In the genomic region with DNA sequence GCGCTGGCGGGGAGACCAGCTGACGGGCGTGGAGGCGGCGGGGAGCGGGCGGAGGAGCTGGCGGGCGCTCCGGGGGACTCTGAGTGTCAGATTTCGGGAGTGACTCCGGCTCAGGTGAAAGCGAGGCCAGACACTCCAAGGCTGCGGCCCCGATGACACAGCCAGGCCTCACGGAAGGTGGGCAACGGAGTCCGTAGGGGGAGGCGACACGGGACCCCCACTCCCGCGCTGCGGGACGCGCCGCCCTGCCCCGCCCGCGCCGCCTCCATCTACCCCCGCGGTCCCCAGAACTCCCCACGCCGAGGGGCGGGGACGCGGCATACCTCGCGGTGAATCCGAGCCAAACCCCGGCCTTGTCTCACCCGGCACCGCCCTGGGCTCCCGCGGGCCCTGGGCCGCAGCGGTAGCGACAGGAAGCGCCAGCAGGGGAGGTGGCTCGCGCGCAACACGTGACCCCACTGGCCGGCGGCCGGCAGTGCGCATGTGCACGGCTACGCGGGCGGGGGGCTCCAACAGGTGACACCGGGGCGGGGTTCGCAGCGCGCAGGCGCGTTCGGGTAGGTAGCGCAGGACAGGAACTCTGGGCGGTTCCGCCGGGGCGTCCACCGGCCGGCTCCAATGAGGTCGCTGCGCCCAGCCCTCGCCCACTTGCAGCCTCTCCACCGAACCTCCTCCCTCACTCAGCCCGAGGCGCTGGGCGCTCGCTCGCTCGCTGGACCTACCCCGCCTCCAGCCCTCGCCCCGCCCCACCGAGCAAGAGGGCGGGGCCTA, we compare ENCODE assay signal across 1 cellular context.
TF ChIP-seq lines count a peak whose summit lies in the region.

A gene with protein sequence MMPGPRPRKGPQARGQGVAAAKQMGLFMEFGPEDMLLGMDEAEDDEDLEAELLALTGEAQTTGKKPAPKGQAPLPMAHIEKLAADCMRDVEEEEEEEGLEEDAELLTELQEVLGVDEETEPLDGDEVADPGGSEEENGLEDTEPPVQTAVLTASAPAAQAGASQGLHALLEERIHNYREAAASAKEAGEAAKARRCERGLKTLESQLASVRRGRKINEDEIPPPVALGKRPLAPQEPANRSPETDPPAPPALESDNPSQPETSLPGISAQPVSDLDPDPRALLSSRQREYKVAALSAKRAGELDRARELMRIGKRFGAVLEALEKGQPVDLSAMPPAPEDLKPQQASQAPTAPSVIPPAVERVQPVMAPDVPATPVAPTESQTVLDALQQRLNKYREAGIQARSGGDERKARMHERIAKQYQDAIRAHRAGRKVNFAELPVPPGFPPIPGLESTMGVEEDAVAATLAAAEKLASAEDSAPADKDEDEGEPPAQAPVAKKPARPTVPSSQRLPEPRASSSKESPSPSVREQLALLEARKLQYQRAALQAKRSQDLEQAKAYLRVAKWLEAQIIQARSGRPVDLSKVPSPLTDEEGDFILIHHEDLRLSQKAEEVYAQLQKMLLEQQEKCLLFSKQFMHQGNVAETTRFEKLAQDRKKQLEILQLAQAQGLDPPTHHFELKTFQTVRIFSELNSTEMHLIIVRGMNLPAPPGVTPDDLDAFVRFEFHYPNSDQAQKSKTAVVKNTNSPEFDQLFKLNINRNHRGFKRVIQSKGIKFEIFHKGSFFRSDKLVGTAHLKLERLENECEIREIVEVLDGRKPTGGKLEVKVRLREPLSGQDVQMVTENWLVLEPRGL (minus strand): TSS at position 460 of the 771 bp plus-strand sequence. CDS start 1,585 bp downstream, outside the sequence.

TF ChIP-seq in K562, 482 proteins besides CTCF, POLR2A, EP300 and RAD21 (continued from another document and continues in another):
- TF ChIP-seq, protein P1, sequence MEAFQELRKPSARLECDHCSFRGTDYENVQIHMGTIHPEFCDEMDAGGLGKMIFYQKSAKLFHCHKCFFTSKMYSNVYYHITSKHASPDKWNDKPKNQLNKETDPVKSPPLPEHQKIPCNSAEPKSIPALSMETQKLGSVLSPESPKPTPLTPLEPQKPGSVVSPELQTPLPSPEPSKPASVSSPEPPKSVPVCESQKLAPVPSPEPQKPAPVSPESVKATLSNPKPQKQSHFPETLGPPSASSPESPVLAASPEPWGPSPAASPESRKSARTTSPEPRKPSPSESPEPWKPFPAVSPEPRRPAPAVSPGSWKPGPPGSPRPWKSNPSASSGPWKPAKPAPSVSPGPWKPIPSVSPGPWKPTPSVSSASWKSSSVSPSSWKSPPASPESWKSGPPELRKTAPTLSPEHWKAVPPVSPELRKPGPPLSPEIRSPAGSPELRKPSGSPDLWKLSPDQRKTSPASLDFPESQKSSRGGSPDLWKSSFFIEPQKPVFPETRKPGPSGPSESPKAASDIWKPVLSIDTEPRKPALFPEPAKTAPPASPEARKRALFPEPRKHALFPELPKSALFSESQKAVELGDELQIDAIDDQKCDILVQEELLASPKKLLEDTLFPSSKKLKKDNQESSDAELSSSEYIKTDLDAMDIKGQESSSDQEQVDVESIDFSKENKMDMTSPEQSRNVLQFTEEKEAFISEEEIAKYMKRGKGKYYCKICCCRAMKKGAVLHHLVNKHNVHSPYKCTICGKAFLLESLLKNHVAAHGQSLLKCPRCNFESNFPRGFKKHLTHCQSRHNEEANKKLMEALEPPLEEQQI (IDR thresholded peaks at IDR 0.05): no peak
- TF ChIP-seq, protein P2, sequence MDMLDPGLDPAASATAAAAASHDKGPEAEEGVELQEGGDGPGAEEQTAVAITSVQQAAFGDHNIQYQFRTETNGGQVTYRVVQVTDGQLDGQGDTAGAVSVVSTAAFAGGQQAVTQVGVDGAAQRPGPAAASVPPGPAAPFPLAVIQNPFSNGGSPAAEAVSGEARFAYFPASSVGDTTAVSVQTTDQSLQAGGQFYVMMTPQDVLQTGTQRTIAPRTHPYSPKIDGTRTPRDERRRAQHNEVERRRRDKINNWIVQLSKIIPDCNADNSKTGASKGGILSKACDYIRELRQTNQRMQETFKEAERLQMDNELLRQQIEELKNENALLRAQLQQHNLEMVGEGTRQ (CRISPR knock-in tag; IDR thresholded peaks at IDR 0.05): peak; percentile 100
- no peak for TF ChIP-seq BACH1 (tag; IDR thresholded peaks at IDR 0.05)
- TF ChIP-seq DDX20 (tag; IDR thresholded peaks at IDR 0.05; ENCODE audit: low read depth): no peak
- no peak for TF ChIP-seq ATF1 (CRISPR knock-in tag; IDR thresholded peaks at IDR 0.05)
- TF ChIP-seq ATF1 (tag; IDR thresholded peaks at IDR 0.05): no peak; the same call in 1 of the 2 replicates
- TF ChIP-seq TSC22D4 (tag; IDR thresholded peaks at IDR 0.05): no peak
- TF ChIP-seq ZNF57 (CRISPR knock-in tag; IDR thresholded peaks at IDR 0.05): no peak
- TF ChIP-seq RCOR1 (IDR thresholded peaks at IDR 0.05; ENCODE audit: borderline replicate concordance in 1 of 2, low read depth in 2 of 2, low read length in 2 of 2): no peak; a peak in 1 of 4 replicates
- peak; percentile 37 to 57; a peak in 2 of 4 replicates for TF ChIP-seq FOXK2 (conservative IDR thresholded peaks at IDR 0.05 in 1 of 2, IDR thresholded peaks at IDR 0.05 in 1 of 2; ENCODE audit: low read depth in 2 of 2)
- no peak for TF ChIP-seq SIRT6 (IDR thresholded peaks at IDR 0.05; ENCODE audit: low read depth, low read length)
- TF ChIP-seq, protein P3, sequence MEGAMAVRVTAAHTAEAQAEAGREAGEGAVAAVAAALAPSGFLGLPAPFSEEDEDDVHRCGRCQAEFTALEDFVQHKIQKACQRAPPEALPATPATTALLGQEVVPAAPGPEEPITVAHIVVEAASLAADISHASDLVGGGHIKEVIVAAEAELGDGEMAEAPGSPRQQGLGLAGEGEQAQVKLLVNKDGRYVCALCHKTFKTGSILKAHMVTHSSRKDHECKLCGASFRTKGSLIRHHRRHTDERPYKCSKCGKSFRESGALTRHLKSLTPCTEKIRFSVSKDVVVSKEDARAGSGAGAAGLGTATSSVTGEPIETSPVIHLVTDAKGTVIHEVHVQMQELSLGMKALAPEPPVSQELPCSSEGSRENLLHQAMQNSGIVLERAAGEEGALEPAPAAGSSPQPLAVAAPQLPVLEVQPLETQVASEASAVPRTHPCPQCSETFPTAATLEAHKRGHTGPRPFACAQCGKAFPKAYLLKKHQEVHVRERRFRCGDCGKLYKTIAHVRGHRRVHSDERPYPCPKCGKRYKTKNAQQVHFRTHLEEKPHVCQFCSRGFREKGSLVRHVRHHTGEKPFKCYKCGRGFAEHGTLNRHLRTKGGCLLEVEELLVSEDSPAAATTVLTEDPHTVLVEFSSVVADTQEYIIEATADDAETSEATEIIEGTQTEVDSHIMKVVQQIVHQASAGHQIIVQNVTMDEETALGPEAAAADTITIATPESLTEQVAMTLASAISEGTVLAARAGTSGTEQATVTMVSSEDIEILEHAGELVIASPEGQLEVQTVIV (CRISPR knock-in tag; IDR thresholded peaks at IDR 0.05; ENCODE audit: borderline replicate concordance): no peak
- TF ChIP-seq POLR2H (tag; IDR thresholded peaks at IDR 0.05; ENCODE audit: low read depth): peak; percentile 61; the same call in 1 of the 2 replicates
- peak; percentile 82; the same call in 1 of the 2 replicates for TF ChIP-seq ZFPM2 (CRISPR knock-in tag; IDR thresholded peaks at IDR 0.05)
- no peak for TF ChIP-seq STAT5B (CRISPR knock-in tag; IDR thresholded peaks at IDR 0.05)
- no peak for TF ChIP-seq NFE2L1 (tag; IDR thresholded peaks at IDR 0.05; ENCODE audit: borderline replicate concordance, low read depth)
- TF ChIP-seq, protein P4, sequence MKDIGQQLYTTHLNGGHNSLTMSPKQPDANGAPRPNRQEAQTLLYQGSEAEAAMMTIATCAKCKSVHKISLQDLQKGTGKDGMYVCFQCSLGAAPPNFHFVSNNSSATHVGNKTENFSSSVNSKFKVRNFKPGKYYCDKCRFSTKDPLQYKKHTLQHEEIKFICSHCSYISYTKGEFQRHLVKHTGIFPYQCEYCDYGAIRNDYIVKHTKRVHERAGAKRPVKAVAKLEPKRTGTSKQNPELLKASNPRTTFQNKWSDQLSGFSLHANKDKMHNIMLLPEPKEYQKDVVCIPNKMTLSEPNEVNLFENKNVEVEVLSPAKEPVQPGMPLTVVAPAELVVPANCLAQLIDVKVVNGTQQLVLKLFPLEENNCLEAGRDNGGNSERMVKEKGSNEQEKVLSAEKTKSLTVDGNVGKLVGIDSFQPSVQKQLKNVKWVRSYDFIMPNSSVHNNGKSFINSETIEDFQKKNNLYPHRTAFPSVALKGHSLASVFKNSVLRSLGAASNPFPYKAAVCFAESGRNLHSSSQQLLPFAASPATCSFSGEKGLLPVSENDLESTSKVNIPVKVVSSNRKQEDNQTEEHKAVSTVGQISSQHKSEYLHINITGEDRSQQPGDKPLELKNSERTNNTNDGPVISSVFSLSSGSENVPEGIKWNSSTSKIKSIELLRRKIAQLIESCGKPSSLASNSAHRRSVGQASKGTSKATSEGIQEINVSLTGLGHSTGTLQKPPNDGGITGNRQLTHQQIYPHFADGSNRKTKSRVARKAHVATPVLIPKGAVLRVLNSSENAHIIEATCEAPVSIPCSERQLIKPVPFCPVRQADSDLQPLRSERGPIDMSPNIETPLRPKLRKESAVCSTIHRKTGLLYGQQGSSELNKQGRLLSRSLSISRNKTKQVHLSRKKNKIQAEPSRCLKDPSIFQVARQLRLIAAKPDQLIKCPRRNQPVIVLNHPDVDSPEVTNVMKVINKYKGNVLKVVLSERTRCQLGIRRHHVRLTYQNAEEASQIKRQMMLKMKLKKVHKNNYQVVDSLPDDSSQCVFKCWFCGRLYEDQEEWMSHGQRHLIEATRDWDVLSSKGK (CRISPR knock-in tag; IDR thresholded peaks at IDR 0.05): no peak
- no peak for TF ChIP-seq BCL6 (CRISPR knock-in tag; IDR thresholded peaks at IDR 0.05)
- TF ChIP-seq TBL1XR1 (IDR thresholded peaks at IDR 0.05; ENCODE audit: low read length in 2 of 2): 0 out of 4 replicates have a peak, but pooled peaks of 1 of the 2 experiments have one; percentile 41
- TF ChIP-seq DNMT1 (IDR thresholded peaks at IDR 0.05): no peak
- TF ChIP-seq HNRNPL (IDR thresholded peaks at IDR 0.05; ENCODE audit: low read depth, low read length): peak; percentile 77; the same call in 1 of the 2 replicates
- peak; percentile 76 for TF ChIP-seq PCBP1 (IDR thresholded peaks at IDR 0.05; ENCODE audit: low read depth, low read length, poor library complexity, severe bottlenecking)
- peak; percentile 90; the same call in 1 of the 2 replicates for TF ChIP-seq SP1 (CRISPR knock-in tag; IDR thresholded peaks at IDR 0.05)
- peak; percentile 56 to 83; a peak in 3 of 4 replicates for TF ChIP-seq SIN3A (IDR thresholded peaks at IDR 0.05; ENCODE audit: borderline replicate concordance in 2 of 2, control insufficient read depth in 1 of 2, low read depth in 2 of 2, low read length in 2 of 2)
- no peak for TF ChIP-seq DPF2 (IDR thresholded peaks at IDR 0.05)
- TF ChIP-seq PPARD (CRISPR knock-in tag; IDR thresholded peaks at IDR 0.05): no peak
- no peak for TF ChIP-seq ZNF316 (IDR thresholded peaks at IDR 0.05)
- peak; percentile 57; the same call in 1 of the 2 replicates for TF ChIP-seq FOXJ2 (tag; IDR thresholded peaks at IDR 0.05)
- peak; percentile 91 for TF ChIP-seq FOXK1 (CRISPR knock-in tag; IDR thresholded peaks at IDR 0.05; ENCODE audit: borderline replicate concordance)
- TF ChIP-seq NFRKB (IDR thresholded peaks at IDR 0.05; ENCODE audit: low read depth): 0 out of 2 replicates have a peak, but pooled peaks have one; percentile 36
- peak; percentile 26 for TF ChIP-seq ZFP36 (IDR thresholded peaks at IDR 0.05; ENCODE audit: low read depth, low read length, partially characterized antibody)
- no peak for TF ChIP-seq SRSF9 (IDR thresholded peaks at IDR 0.05; ENCODE audit: borderline replicate concordance, low read depth, low read length)
- TF ChIP-seq, protein P5, sequence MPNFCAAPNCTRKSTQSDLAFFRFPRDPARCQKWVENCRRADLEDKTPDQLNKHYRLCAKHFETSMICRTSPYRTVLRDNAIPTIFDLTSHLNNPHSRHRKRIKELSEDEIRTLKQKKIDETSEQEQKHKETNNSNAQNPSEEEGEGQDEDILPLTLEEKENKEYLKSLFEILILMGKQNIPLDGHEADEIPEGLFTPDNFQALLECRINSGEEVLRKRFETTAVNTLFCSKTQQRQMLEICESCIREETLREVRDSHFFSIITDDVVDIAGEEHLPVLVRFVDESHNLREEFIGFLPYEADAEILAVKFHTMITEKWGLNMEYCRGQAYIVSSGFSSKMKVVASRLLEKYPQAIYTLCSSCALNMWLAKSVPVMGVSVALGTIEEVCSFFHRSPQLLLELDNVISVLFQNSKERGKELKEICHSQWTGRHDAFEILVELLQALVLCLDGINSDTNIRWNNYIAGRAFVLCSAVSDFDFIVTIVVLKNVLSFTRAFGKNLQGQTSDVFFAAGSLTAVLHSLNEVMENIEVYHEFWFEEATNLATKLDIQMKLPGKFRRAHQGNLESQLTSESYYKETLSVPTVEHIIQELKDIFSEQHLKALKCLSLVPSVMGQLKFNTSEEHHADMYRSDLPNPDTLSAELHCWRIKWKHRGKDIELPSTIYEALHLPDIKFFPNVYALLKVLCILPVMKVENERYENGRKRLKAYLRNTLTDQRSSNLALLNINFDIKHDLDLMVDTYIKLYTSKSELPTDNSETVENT (CRISPR knock-in tag; IDR thresholded peaks at IDR 0.05): peak; percentile 76
- TF ChIP-seq GATAD2B (IDR thresholded peaks at IDR 0.05; ENCODE audit: borderline replicate concordance): no peak; the same call in 1 of the 2 replicates
- TF ChIP-seq, protein P6, sequence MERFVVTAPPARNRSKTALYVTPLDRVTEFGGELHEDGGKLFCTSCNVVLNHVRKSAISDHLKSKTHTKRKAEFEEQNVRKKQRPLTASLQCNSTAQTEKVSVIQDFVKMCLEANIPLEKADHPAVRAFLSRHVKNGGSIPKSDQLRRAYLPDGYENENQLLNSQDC (CRISPR knock-in tag; IDR thresholded peaks at IDR 0.05): no peak
- TF ChIP-seq, protein P7, sequence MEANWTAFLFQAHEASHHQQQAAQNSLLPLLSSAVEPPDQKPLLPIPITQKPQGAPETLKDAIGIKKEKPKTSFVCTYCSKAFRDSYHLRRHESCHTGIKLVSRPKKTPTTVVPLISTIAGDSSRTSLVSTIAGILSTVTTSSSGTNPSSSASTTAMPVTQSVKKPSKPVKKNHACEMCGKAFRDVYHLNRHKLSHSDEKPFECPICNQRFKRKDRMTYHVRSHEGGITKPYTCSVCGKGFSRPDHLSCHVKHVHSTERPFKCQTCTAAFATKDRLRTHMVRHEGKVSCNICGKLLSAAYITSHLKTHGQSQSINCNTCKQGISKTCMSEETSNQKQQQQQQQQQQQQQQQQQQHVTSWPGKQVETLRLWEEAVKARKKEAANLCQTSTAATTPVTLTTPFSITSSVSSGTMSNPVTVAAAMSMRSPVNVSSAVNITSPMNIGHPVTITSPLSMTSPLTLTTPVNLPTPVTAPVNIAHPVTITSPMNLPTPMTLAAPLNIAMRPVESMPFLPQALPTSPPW (CRISPR knock-in tag; IDR thresholded peaks at IDR 0.05): peak; percentile 93
- peak; percentile 79; the same call in 1 of the 2 replicates for TF ChIP-seq ZNF830 (CRISPR knock-in tag; IDR thresholded peaks at IDR 0.05)
- peak; percentile 71; the same call in 1 of the 2 replicates for TF ChIP-seq NR3C1 (CRISPR knock-in tag; IDR thresholded peaks at IDR 0.05)
- no peak for TF ChIP-seq SMARCC2 (IDR thresholded peaks at IDR 0.05; ENCODE audit: low read depth)
- no peak for TF ChIP-seq TRIM24 (IDR thresholded peaks at IDR 0.05)
- no peak for TF ChIP-seq BRD9 (IDR thresholded peaks at IDR 0.05; ENCODE audit: low read depth, partially characterized antibody)
- no peak for TF ChIP-seq RNF2 (IDR thresholded peaks at IDR 0.05)
- no peak for TF ChIP-seq SAFB2 (IDR thresholded peaks at IDR 0.05; ENCODE audit: borderline replicate concordance, low read depth, low read length, severe bottlenecking)
- no peak for TF ChIP-seq TRIM28 (IDR thresholded peaks at IDR 0.05)
- no peak for TF ChIP-seq DMBX1 (CRISPR knock-in tag; IDR thresholded peaks at IDR 0.05; ENCODE audit: borderline replicate concordance)
